In genomic region chr9:126049896-126050604, GRCh38 we compare ENCODE assay signal across 3 cellular contexts.
TF ChIP-seq lines count a peak whose summit lies in the region.

No MANE protein-coding gene starts in this region.

TF ChIP-seq in SK-N-SH, 30 proteins besides CTCF, POLR2A, EP300 and RAD21 (continued from another document):
- no peak for TF ChIP-seq IRF3 (IDR thresholded peaks at IDR 0.05; ENCODE audit: low read depth, low read length)
- no peak for TF ChIP-seq MXI1 (IDR thresholded peaks at IDR 0.05; ENCODE audit: low read depth, low read length)
- TF ChIP-seq MEF2A (IDR thresholded peaks at IDR 0.05; ENCODE audit: borderline replicate concordance, low read depth), result no peak
- no peak for TF ChIP-seq ZBTB33 (IDR thresholded peaks at IDR 0.05; ENCODE audit: borderline replicate concordance, low read depth)
- TF ChIP-seq FOXJ3 (CRISPR knock-in tag; IDR thresholded peaks at IDR 0.05), result no peak
- no peak for TF ChIP-seq USF1 (IDR thresholded peaks at IDR 0.05; ENCODE audit: borderline replicate concordance, low read depth)
- no peak for TF ChIP-seq TEAD4 (IDR thresholded peaks at IDR 0.05; ENCODE audit: borderline replicate concordance, insufficient read depth)
- TF ChIP-seq JUND (IDR thresholded peaks at IDR 0.05), result no peak
- TF ChIP-seq FOXM1 (IDR thresholded peaks at IDR 0.05; ENCODE audit: low read depth), result no peak
- TF ChIP-seq SMC3 (IDR thresholded peaks at IDR 0.05; ENCODE audit: low read depth, low read length), result no peak
- no peak for TF ChIP-seq ELF1 (IDR thresholded peaks at IDR 0.05)
- TF ChIP-seq NRF1 (IDR thresholded peaks at IDR 0.05; ENCODE audit: low read depth, low read length), result no peak

TF ChIP-seq in SK-N-SH treated with all-trans-retinoic acid at 6 μM for 48 hours, 23 proteins besides CTCF, POLR2A, EP300 and RAD21:
- TF ChIP-seq CSRNP3 (CRISPR knock-in tag; IDR thresholded peaks at IDR 0.05) (no peak), TCF4 (CRISPR knock-in tag; IDR thresholded peaks at IDR 0.05; ENCODE audit: borderline replicate concordance) (no peak), ARNTL (CRISPR knock-in tag; IDR thresholded peaks at IDR 0.05; ENCODE audit: borderline replicate concordance, low read depth) (no peak), BACH2 (CRISPR knock-in tag; IDR thresholded peaks at IDR 0.05; ENCODE audit: borderline replicate concordance) (no peak), ZNF8 (CRISPR knock-in tag; IDR thresholded peaks at IDR 0.05) (no peak), ZNF70 (CRISPR knock-in tag; IDR thresholded peaks at IDR 0.05) (no peak), GLIS3 (CRISPR knock-in tag; IDR thresholded peaks at IDR 0.05) (no peak), OSR1 (CRISPR knock-in tag; IDR thresholded peaks at IDR 0.05) (no peak), RARB (CRISPR knock-in tag; IDR thresholded peaks at IDR 0.05) (no peak)

TF ChIP-seq in K562, 482 proteins besides CTCF, POLR2A, EP300 and RAD21:
- TF ChIP-seq AFF4 (CRISPR knock-in tag; IDR thresholded peaks at IDR 0.05) (no peak), MIER1 (IDR thresholded peaks at IDR 0.05; ENCODE audit: low read depth) (no peak), ZBTB43 (CRISPR knock-in tag; IDR thresholded peaks at IDR 0.05) (no peak), CLOCK (CRISPR knock-in tag; IDR thresholded peaks at IDR 0.05; ENCODE audit: borderline replicate concordance) (no peak), ZFPM2 (CRISPR knock-in tag; IDR thresholded peaks at IDR 0.05) (no peak), ZNF311 (CRISPR knock-in tag; IDR thresholded peaks at IDR 0.05) (no peak), SIX5 (IDR thresholded peaks at IDR 0.05; ENCODE audit: borderline replicate concordance in 1 of 2, insufficient read depth in 1 of 2, low read depth in 1 of 2, low read length in 2 of 2) (no peak), ZNF282 (CRISPR knock-in tag; IDR thresholded peaks at IDR 0.05) (no peak), CBFB (CRISPR knock-in tag; IDR thresholded peaks at IDR 0.05) (no peak), ZNF76 (CRISPR knock-in tag; IDR thresholded peaks at IDR 0.05; ENCODE audit: borderline replicate concordance) (no peak), ZBTB33 (CRISPR knock-in tag; IDR thresholded peaks at IDR 0.05) (no peak), ARID4B (CRISPR knock-in tag; IDR thresholded peaks at IDR 0.05) (no peak), RFX1 (IDR thresholded peaks at IDR 0.05) (no peak), POLR3A (IDR thresholded peaks at IDR 0.05; ENCODE audit: borderline replicate concordance, extremely low read depth, insufficient read depth, insufficient read length) (no peak), RBM15 (IDR thresholded peaks at IDR 0.05; ENCODE audit: insufficient read depth, low read length) (no peak), POLR2B (IDR thresholded peaks at IDR 0.05; ENCODE audit: low read depth, partially characterized antibody) (no peak), RBM25 (IDR thresholded peaks at IDR 0.05; ENCODE audit: low read depth, low read length, severe bottlenecking) (no peak)
